In the genomic region with DNA sequence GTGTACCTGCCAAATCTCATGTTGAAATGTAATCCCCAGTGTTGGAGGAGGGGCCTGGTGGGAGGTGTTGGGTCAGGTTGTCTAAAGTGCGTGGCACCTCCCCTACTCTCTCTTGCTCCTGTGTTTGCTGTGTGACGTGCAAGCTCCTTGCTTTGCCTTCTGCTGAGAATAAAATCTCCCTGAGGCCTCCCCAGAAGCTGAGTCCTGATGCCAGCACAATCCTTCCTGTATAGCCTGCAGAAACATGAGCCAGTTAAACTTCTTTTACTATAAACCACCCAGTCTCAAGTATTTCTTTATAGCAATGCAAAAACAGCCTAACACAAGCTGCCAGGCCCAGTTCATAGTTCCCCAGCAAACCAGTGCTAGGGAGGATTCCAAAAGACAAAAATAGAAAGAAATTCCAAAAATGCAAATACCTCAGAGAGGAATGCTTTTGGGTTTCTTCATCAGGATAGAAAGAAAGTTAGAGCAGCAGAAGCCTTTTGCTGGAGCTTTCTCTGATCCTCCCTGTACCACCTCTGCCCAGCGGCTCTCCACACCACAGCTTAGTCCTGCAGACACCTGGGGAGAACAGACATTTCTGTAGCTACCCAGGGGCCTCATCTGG, we compare ENCODE assay signal across 9 cellular contexts. TPM values are rescaled to one million over a fixed set of nuclear protein-coding genes. Genes with fewer than 3 reads are reported as not detected.
DNase-seq lines count a peak whose midpoint lies in the region; ATAC-seq and TF ChIP-seq lines count a peak whose summit lies in the region.
"Had no signal": no experiment of that assay in that cellular context is flagged by ENCODE, and none has a peak within 500 bp of the region (broad histone marks: within the 10 kb centered on the region; RNA-seq: fewer than 3 reads in every experiment).

No MANE protein-coding gene starts in this region.

- no peak overlapping the region for H3K4me3 ChIP-seq in esophagus (ENCODE audit: low read depth in 1 of 2, low read length in 2 of 2)
- H3K4me3 ChIP-seq in mucosa of descending colon, result no peak overlapping the region

- in situ Hi-C loops in GM13977 (cut with MboI; ENCODE audit: low pct_unique_long_range_greater_than_20kb, low sequenced_read_pairs, unreplicated experiment), result no loop called here

- H3K36me3 ChIP-seq in esophagus (ENCODE audit: control insufficient read depth in 2 of 2, insufficient read depth in 2 of 2, low read length in 1 of 2) (no peaks in the 10 kb centered on the region), mucosa of descending colon (ENCODE audit: low read depth) (no peaks in the 10 kb centered on the region)

- intact Hi-C loops in mucosa of descending colon (cut with DNase I, micrococcal nuclease), result no loop called here

- H3K27ac ChIP-seq in esophagus (ENCODE audit: low read depth in 2 of 2, low read length in 1 of 2), result peak overlapping the region; percentile 40 to 74

- peak; percentile 74 for DNase-seq in A172 (ENCODE audit: low spot score)
- DNase-seq in NCI-H226, result peak; percentile 60
- DNase-seq in mucosa of descending colon, result peak in 1 of 3 donors; percentile 41
- DNase-seq in middle frontal gyrus (ENCODE audit: extremely low spot score, low spot score), result no peak
- DNase-seq in NOMO-1 (lab: John Stamatoyannopoulos, UW; ENCODE audit: unreplicated experiment in 2 of 2), result no peak
- DNase-seq in GM13977 (ENCODE audit: low spot score), result no peak
- DNase-seq in DMS 273 treated with DMSO at 0.1 percent for 48 hours (lab: John Stamatoyannopoulos, UW), result no peak
- DNase-seq: hippocampal formation had no signal

- 47 to 55% methylated on average over 3 of the region's 3 CpGs for WGBS in esophagus, 2 donors

- peak; percentile 66 for ATAC-seq in mucosa of descending colon

- no peaks in the 10 kb centered on the region for H3K9me3 ChIP-seq in esophagus (ENCODE audit: control insufficient read depth in 2 of 2, insufficient read depth in 1 of 2, low read depth in 1 of 2, low read length in 1 of 2)
- H3K9me3 ChIP-seq in mucosa of descending colon, result no peaks in the 10 kb centered on the region

- TF ChIP-seq CTCF in mucosa of descending colon (IDR thresholded peaks at IDR 0.05) (no peak), GM13977 (IDR thresholded peaks at IDR 0.05; ENCODE audit: extremely low read depth, insufficient read depth, missing control alignments) (no peak)

- H3K4me1 ChIP-seq in esophagus (ENCODE audit: control insufficient read depth in 2 of 2, insufficient read depth in 2 of 2, low read length in 1 of 2) (no peaks in the 10 kb centered on the region), mucosa of descending colon (ENCODE audit: low read depth) (peaks cover 6% of the 10 kb centered on the region)

- no peaks in the 10 kb centered on the region for H3K27me3 ChIP-seq in esophagus (ENCODE audit: control insufficient read depth in 1 of 2, insufficient read depth in 2 of 2, low read length in 2 of 2)

RNA-seq across cellular contexts. Expression of gene CDV3, which starts 25.9 kb away (rescaled TPM):
- 239 and 271 TPM in 2 replicates for total RNA-seq in A172 (2014; rRNA removed; shearing (Covaris generic))
- polyA plus RNA-seq in esophagus, result 10 to 100 TPM; 39.7 to 63.3 TPM
- total RNA-seq in mucosa of descending colon, result 100 to 1,000 TPM; 109 to 171 (median 138) TPM

Comparison
In these comparisons a context has a peak if more than half of its experiments do, and no peak if none do; other contexts are left out.
1. DNase-seq: peak in A172 (single experiment) and NCI-H226 (single experiment); none in middle frontal gyrus (single experiment), NOMO-1 (0 of 2), GM13977 (single experiment) and DMS 273 treated with DMSO at 0.1 percent for 48 hours (single experiment).